Comparison of ENCODE assay signal across 14 cellular contexts in the genomic region with DNA sequence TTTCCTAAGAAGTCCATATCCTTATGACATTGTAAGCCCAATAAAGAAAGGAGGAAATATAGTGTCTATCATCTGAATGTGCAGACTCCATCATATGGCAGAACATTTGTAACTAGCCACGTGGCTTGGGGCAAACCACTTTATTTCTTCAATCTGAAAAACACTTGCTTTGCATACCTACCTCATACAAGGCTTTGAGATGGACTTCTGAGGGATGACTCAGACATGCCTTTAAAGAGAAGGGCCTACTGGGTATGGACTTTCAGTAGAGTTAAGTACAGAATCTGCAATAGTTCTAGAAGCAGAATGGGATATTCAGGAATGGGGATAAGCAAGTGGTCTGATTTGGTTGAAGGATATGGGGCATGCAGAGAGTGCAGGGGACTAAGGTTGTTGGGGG.
"Had no signal": no experiment of that assay in that cellular context is flagged by ENCODE, and none has a peak within 500 bp of the region (broad histone marks: within the 10 kb centered on the region; RNA-seq: fewer than 3 reads in every experiment).

No MANE protein-coding gene starts in this region.

- DNase-seq: activated CD4-positive, alpha-beta memory T cell treated with anti-CD3 and anti-CD28 coated beads, Interleukin-2, amount 10 ng/mL, durations not matched to agents 7 days and 5 days; activated CD4-positive, alpha-beta T cell treated with anti-CD3 and anti-CD28 coated beads for 4 hours; activated effector memory CD4-positive, alpha-beta T cell treated with anti-CD3 and anti-CD28 coated beads, Interleukin-2, amount 50 U/mL, for 16 hours; activated T-cell treated with anti-CD3 and anti-CD28 coated beads, Interleukin-2, amount 50 U/mL, for 4 hours; amniotic stem cell; heart right ventricle; naive B cell; pancreas; upper lobe of right lung had no signal

- H3K36me3 ChIP-seq: gastroesophageal sphincter, heart right ventricle, pancreas, thoracic aorta, upper lobe of right lung had no signal

- H3K27ac Mint-ChIP-seq: activated CD4-positive, alpha-beta memory T cell treated with anti-CD3 and anti-CD28 coated beads, Interleukin-2, amount 10 ng/mL, durations not matched to agents 7 days and 5 days; activated naive CD4-positive, alpha-beta T cell treated with anti-CD3 and anti-CD28 coated beads, Interleukin-2, amount 50 U/mL, for 24 hours; stimulated activated effector memory CD8-positive, alpha-beta T cell treated with anti-CD3 and anti-CD28 coated beads, Interleukin-12 subunit alpha, Interleukin-12 subunit beta, amount 100 ng/mL, for 72 hours; WTC11 had no signal

- H3K36me3 Mint-ChIP-seq: activated naive CD4-positive, alpha-beta T cell treated with anti-CD3 and anti-CD28 coated beads, Interleukin-2, amount 50 U/mL, for 24 hours; naive B cell; stimulated activated effector memory CD8-positive, alpha-beta T cell treated with anti-CD3 and anti-CD28 coated beads, Interleukin-12 subunit alpha, Interleukin-12 subunit beta, amount 100 ng/mL, for 72 hours; WTC11 had no signal

- H3K4me1 Mint-ChIP-seq: activated CD4-positive, alpha-beta memory T cell treated with anti-CD3 and anti-CD28 coated beads, Interleukin-2, amount 10 ng/mL, durations not matched to agents 7 days and 5 days; activated naive CD4-positive, alpha-beta T cell treated with anti-CD3 and anti-CD28 coated beads, Interleukin-2, amount 50 U/mL, for 24 hours; naive B cell; stimulated activated effector memory CD8-positive, alpha-beta T cell treated with anti-CD3 and anti-CD28 coated beads, Interleukin-12 subunit alpha, Interleukin-12 subunit beta, amount 100 ng/mL, for 72 hours; WTC11 had no signal

- H3K27me3 ChIP-seq: gastroesophageal sphincter, heart right ventricle, pancreas, upper lobe of right lung had no signal

- ATAC-seq: activated T-cell treated with anti-CD3 and anti-CD28 coated beads, Interleukin-2, amount 50 U/mL, for 4 hours; gastroesophageal sphincter; heart right ventricle; pancreas; stimulated activated effector memory CD8-positive, alpha-beta T cell treated with anti-CD3 and anti-CD28 coated beads, Interleukin-12 subunit alpha, Interleukin-12 subunit beta, amount 100 ng/mL, for 72 hours; upper lobe of right lung; WTC11 had no signal

- FAIRE-seq: pancreas had no signal

- H3K4me3 ChIP-seq: gastroesophageal sphincter, heart right ventricle, pancreas, thoracic aorta, upper lobe of right lung had no signal

- H3K9me3 ChIP-seq: gastroesophageal sphincter, heart right ventricle, pancreas, thoracic aorta, upper lobe of right lung had no signal

- H3K27ac ChIP-seq: gastroesophageal sphincter, heart right ventricle, pancreas, thoracic aorta, upper lobe of right lung had no signal

- H3K4me3 Mint-ChIP-seq: activated CD4-positive, alpha-beta memory T cell treated with anti-CD3 and anti-CD28 coated beads, Interleukin-2, amount 10 ng/mL, durations not matched to agents 7 days and 5 days; activated naive CD4-positive, alpha-beta T cell treated with anti-CD3 and anti-CD28 coated beads, Interleukin-2, amount 50 U/mL, for 24 hours; activated T-cell treated with anti-CD3 and anti-CD28 coated beads, Interleukin-2, amount 50 U/mL, for 4 hours; stimulated activated effector memory CD8-positive, alpha-beta T cell treated with anti-CD3 and anti-CD28 coated beads, Interleukin-12 subunit alpha, Interleukin-12 subunit beta, amount 100 ng/mL, for 72 hours; WTC11 had no signal

- H3K9me3 Mint-ChIP-seq: activated CD4-positive, alpha-beta memory T cell treated with anti-CD3 and anti-CD28 coated beads, Interleukin-2, amount 10 ng/mL, durations not matched to agents 7 days and 5 days; activated naive CD4-positive, alpha-beta T cell treated with anti-CD3 and anti-CD28 coated beads, Interleukin-2, amount 50 U/mL, for 24 hours; activated T-cell treated with anti-CD3 and anti-CD28 coated beads, Interleukin-2, amount 50 U/mL, for 4 hours; naive B cell; stimulated activated effector memory CD8-positive, alpha-beta T cell treated with anti-CD3 and anti-CD28 coated beads, Interleukin-12 subunit alpha, Interleukin-12 subunit beta, amount 100 ng/mL, for 72 hours; WTC11 had no signal
